28 cellular contexts compared by ENCODE assay signal in the genomic region with DNA sequence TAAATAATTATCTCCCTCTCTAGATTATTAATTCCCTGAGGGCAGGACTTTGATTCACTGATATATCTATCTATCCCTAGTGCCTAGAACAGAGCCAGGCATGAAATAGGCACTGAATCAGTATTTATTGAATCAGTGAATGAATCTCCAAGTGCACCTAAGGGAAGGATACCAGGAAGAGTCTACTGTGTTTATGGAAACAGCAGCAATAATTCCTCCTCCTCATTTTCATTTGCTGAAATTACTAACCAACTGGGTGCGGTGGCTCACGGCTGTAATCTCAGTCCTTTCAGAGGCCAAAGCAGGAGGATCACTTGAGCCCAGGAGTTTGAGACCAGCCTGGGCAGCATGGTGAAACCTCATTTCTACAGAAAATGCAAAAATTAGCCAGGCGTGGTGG.
"Had no signal": no experiment of that assay in that cellular context is flagged by ENCODE, and none has a peak within 500 bp of the region (broad histone marks: within the 10 kb centered on the region; RNA-seq: fewer than 3 reads in every experiment).

No MANE protein-coding gene starts in this region.

- H3K36me3 Mint-ChIP-seq: memory B cell; naive thymus-derived CD4-positive, alpha-beta T cell had no signal

- ATAC-seq: naive thymus-derived CD4-positive, alpha-beta T cell; stimulated activated naive CD8-positive, alpha-beta T cell treated with anti-CD3 and anti-CD28 coated beads, Interleukin-15, amount 100 ng/mL, for 72 hours had no signal

- H3K27ac ChIP-seq: dorsolateral prefrontal cortex, epithelial cell of prostate, gastrocnemius medialis, heart left ventricle, hepatocyte, left ventricle myocardium inferior, lower lobe of right lung, neural progenitor cell, parathyroid adenoma, thoracic aorta, tibial nerve, upper lobe of left lung, uterus had no signal

- H3K27me3 ChIP-seq: dorsolateral prefrontal cortex, gastrocnemius medialis, heart left ventricle, hepatocyte, neural progenitor cell, tibial nerve, upper lobe of left lung, uterus had no signal

- H3K9me3 ChIP-seq: gastrocnemius medialis, heart left ventricle, left ventricle myocardium inferior, lower lobe of right lung, thoracic aorta, tibial nerve, upper lobe of left lung, uterus had no signal

- H3K27me3 Mint-ChIP-seq: memory B cell, progenitor cell of endocrine pancreas had no signal

- H3K9me3 Mint-ChIP-seq: memory B cell; mesothelial cell of epicardium; naive thymus-derived CD4-positive, alpha-beta T cell; nephron; neural progenitor cell; stimulated activated naive CD8-positive, alpha-beta T cell treated with anti-CD3 and anti-CD28 coated beads, Interleukin-15, amount 100 ng/mL, for 72 hours had no signal

- H3K4me3 Mint-ChIP-seq: memory B cell; mesothelial cell of epicardium; naive thymus-derived CD4-positive, alpha-beta T cell; nephron; neural progenitor cell; stimulated activated naive CD8-positive, alpha-beta T cell treated with anti-CD3 and anti-CD28 coated beads, Interleukin-15, amount 100 ng/mL, for 72 hours had no signal

- H3K4me3 ChIP-seq: dorsolateral prefrontal cortex, gastrocnemius medialis, heart left ventricle, hepatocyte, left ventricle myocardium inferior, lower lobe of right lung, neural progenitor cell, smooth muscle cell, thoracic aorta, tibial nerve, upper lobe of left lung, uterus had no signal

- H3K9ac ChIP-seq: neural progenitor cell, parathyroid adenoma had no signal

- H3K27ac Mint-ChIP-seq: memory B cell; mesothelial cell of epicardium; naive thymus-derived CD4-positive, alpha-beta T cell; nephron; neural progenitor cell; stimulated activated naive CD8-positive, alpha-beta T cell treated with anti-CD3 and anti-CD28 coated beads, Interleukin-15, amount 100 ng/mL, for 72 hours had no signal

- H3K36me3 ChIP-seq: gastrocnemius medialis, heart left ventricle, left ventricle myocardium inferior, lower lobe of right lung, neural progenitor cell, thoracic aorta, tibial nerve, upper lobe of left lung, uterus had no signal

- H3K4me1 Mint-ChIP-seq: memory B cell; naive thymus-derived CD4-positive, alpha-beta T cell; nephron; stimulated activated naive CD8-positive, alpha-beta T cell treated with anti-CD3 and anti-CD28 coated beads, Interleukin-15, amount 100 ng/mL, for 72 hours had no signal

- DNase-seq: cerebellar nuclear complex; dorsolateral prefrontal cortex; effector CD4-positive, alpha-beta T cell; left ventricle myocardium inferior; lower lobe of right lung; naive thymus-derived CD4-positive, alpha-beta T cell; stimulated activated CD4-positive, alpha-beta T cell treated with anti-CD3 and anti-CD28 coated beads, Interleukin-12 subunit alpha, Interleukin-12 subunit beta, amount 100 ng/mL, for 4 hours; stimulated activated CD4-positive, alpha-beta T cell treated with anti-CD3 and anti-CD28 coated beads, Interleukin-1b, Interleukin-23, amount 100 ng/mL, for 48 hours; stimulated activated CD4-positive, alpha-beta T cell treated with anti-CD3 and anti-CD28 coated beads, Interleukin-4, amount 100 ng/mL, for 1 hour; stimulated activated CD8-positive, alpha-beta memory T cell treated with anti-CD3 and anti-CD28 coated beads, Interleukin-4, amount 100 ng/mL, for 48 hours; stimulated activated naive CD4-positive, alpha-beta T cell; stimulated activated naive CD8-positive, alpha-beta T cell treated with anti-CD3 and anti-CD28 coated beads, Interleukin-15, amount 100 ng/mL, for 72 hours; substantia nigra; upper lobe of left lung; uterus had no signal
